In the genomic region with DNA sequence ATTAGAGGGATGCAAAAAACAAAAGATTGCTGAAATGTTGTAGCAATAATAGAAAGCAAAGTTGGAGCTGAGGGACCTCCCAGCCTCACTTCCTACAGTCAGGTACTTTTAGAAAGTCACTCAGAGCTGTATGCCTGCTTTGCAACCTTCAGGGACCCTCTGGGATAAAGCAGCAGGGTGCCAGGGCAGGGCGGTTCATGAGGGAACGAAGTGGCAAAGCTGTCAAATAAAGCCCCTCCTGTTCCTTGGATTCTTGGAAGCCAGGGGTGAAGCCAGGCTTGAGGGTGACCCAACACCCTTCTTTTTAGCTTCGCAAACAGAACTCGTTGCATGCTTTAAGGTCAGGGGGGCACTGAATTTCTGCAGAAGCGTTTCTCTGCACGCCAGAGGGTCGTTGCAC, we compare ENCODE assay signal across 24 cellular contexts. TPM values are rescaled to one million over a fixed set of nuclear protein-coding genes. Genes with fewer than 3 reads are reported as not detected.
DNase-seq lines count a peak whose midpoint lies in the region; ATAC-seq and TF ChIP-seq lines count a peak whose summit lies in the region.
"Had no signal": no experiment of that assay in that cellular context is flagged by ENCODE, and none has a peak within 500 bp of the region (broad histone marks: within the 10 kb centered on the region; RNA-seq: fewer than 3 reads in every experiment).

No MANE protein-coding gene starts in this region.

- peak overlapping the region; percentile 93 for H3K27ac Mint-ChIP-seq in Caco-2 (ENCODE audit: unreplicated experiment)
- H3K27ac Mint-ChIP-seq: activated CD4-positive, alpha-beta memory T cell treated with anti-CD3 and anti-CD28 coated beads for 36 hours; activated T-cell treated with anti-CD3 and anti-CD28 coated beads, Interleukin-2, amount 50 U/mL, for 24 hours; CD14-positive monocyte; dendritic cell treated with granulocyte-macrophage colony-stimulating factor and Interleukin-4, amounts not matched to agents 40 ng/mL and 50 ng/mL, for 4 days; stimulated activated effector memory CD8-positive, alpha-beta T cell treated with anti-CD3 and anti-CD28 coated beads, Interleukin-12 subunit alpha, Interleukin-12 subunit beta, amount 100 ng/mL, for 72 hours; T-cell had no signal

- H3K79me2 ChIP-seq in osteoblast (ENCODE audit: insufficient read depth, low read length) = no peaks in the 10 kb centered on the region

- no peaks in the 10 kb centered on the region for H3K27me3 ChIP-seq in Caco-2 (replicated peaks; ENCODE audit: control insufficient read depth, insufficient read depth, low read length)
- H3K27me3 ChIP-seq in osteoblast (ENCODE audit: insufficient read depth, low read length) = peaks cover 48% of the 10 kb centered on the region
- H3K27me3 ChIP-seq in uterus = peaks cover 0 to 16% of the 10 kb centered on the region in 2 donors
- H3K27me3 ChIP-seq: thyroid gland had no signal

- H3K9me3 ChIP-seq in Caco-2 (no peaks in the 10 kb centered on the region), iPS-18c (ENCODE audit: control insufficient read depth, insufficient read depth, low read length) (peaks cover 3% of the 10 kb centered on the region), osteoblast (ENCODE audit: low read depth, low read length) (no peaks in the 10 kb centered on the region), uterus (no peaks in the 10 kb centered on the region)
- H3K9me3 ChIP-seq: thyroid gland had no signal

- intact Hi-C loops in Caco-2 (cut with micrococcal nuclease; ENCODE audit: unreplicated experiment) (loop anchor here (10.0 kb wide), 1 partner anchor 94 kb away; no protein-coding TSS in a partner anchor), uterus (cut with DNase I; ENCODE audit: low total_unique reads) (no loop called here)

- CTCF ChIA-PET in Caco-2 (lab: Charles Lee) = interaction anchor here (1.1 to 1.9 kb wide), 4 partner anchors 10 to 182 kb away, joined by 3 to 8 read pairs (median 3); no protein-coding TSS in a partner anchor

- POLR2A ChIA-PET in Caco-2 (lab: Charles Lee) = interaction anchor here (1.8 kb wide), 1 partner anchor 8 kb away, joined by 4 read pairs; no protein-coding TSS in a partner anchor

- TSS peak; percentile 53 for BruUV-seq in Caco-2 (replicated peaks; lab: Mats Ljungman, UMichigan)

- peaks cover 13% of the 10 kb centered on the region for H3K36me3 Mint-ChIP-seq in Caco-2 (ENCODE audit: insufficient read depth, unreplicated experiment)
- H3K36me3 Mint-ChIP-seq: activated CD4-positive, alpha-beta memory T cell treated with anti-CD3 and anti-CD28 coated beads for 36 hours; stimulated activated effector memory CD8-positive, alpha-beta T cell treated with anti-CD3 and anti-CD28 coated beads, Interleukin-12 subunit alpha, Interleukin-12 subunit beta, amount 100 ng/mL, for 72 hours; T-cell had no signal

- H3K27me3 Mint-ChIP-seq in Caco-2 (ENCODE audit: insufficient read depth, unreplicated experiment) = no peaks in the 10 kb centered on the region

- no peak for DNase-seq in Caco-2
- peak; percentile 9 for DNase-seq in osteoblast (ENCODE audit: insufficient read length, low spot score, missing footprints)
- DNase-seq in uterus = no peak
- DNase-seq in OCI-M2 (lab: John Stamatoyannopoulos, UW; ENCODE audit: unreplicated experiment) = no peak
- DNase-seq: activated CD4-positive, alpha-beta memory T cell treated with anti-CD3 and anti-CD28 coated beads for 36 hours; activated naive CD4-positive, alpha-beta T cell treated with anti-CD3 and anti-CD28 coated beads, Interleukin-2, amount 50 U/mL, for 16 hours; activated T-cell treated with anti-CD3 and anti-CD28 coated beads, Interleukin-2, amount 50 U/mL, for 24 hours; HCEC 1CT; head of caudate nucleus; kidney glomerular epithelial cell; NCI-H1436; Right ventricle myocardium superior; stimulated activated CD4-positive, alpha-beta T cell treated with anti-CD3 and anti-CD28 coated beads, Interleukin-12 subunit alpha, Interleukin-12 subunit beta, amount 100 ng/mL, for 4 hours; T-cell; thyroid gland had no signal

- H4K20me1 ChIP-seq in osteoblast (ENCODE audit: insufficient read depth, low read length) = no peaks in the 10 kb centered on the region

- H3K4me2 ChIP-seq in osteoblast (ENCODE audit: insufficient read depth, low read length) = no peak overlapping the region

- H3K4me3 ChIP-seq in Caco-2 (ENCODE audit: low read depth, low read length) (peak overlapping the region; percentile 65), iPS-18c (ENCODE audit: insufficient read depth, low read depth, low read length) (peak overlapping the region; percentile 59; the same call in 1 of the 2 replicates), osteoblast (ENCODE audit: insufficient read depth, low read length) (no peak overlapping the region), uterus (no peak overlapping the region)

- H3K36me3 ChIP-seq in Caco-2 (ENCODE audit: control insufficient read depth, insufficient read depth, low read length) = no peaks in the 10 kb centered on the region
- no peaks in the 10 kb centered on the region for H3K36me3 ChIP-seq in osteoblast (ENCODE audit: insufficient read depth, low read length)
- H3K36me3 ChIP-seq in uterus = no peaks in the 10 kb centered on the region
- H3K36me3 ChIP-seq: thyroid gland had no signal

- H3K4me1 ChIP-seq in Caco-2 (peaks cover 15% of the 10 kb centered on the region), osteoblast (ENCODE audit: insufficient read depth, low read length) (no peaks in the 10 kb centered on the region), uterus (peaks cover 0 to 5% of the 10 kb centered on the region in 2 donors)

- no peak for TF ChIP-seq POLR2A in uterus (IDR thresholded peaks at IDR 0.05)

- H3K9me3 Mint-ChIP-seq in Caco-2 (ENCODE audit: unreplicated experiment) = no peaks in the 10 kb centered on the region
- H3K9me3 Mint-ChIP-seq: activated CD4-positive, alpha-beta memory T cell treated with anti-CD3 and anti-CD28 coated beads for 36 hours; activated T-cell treated with anti-CD3 and anti-CD28 coated beads, Interleukin-2, amount 50 U/mL, for 24 hours; dendritic cell treated with granulocyte-macrophage colony-stimulating factor and Interleukin-4, amounts not matched to agents 40 ng/mL and 50 ng/mL, for 4 days; stimulated activated effector memory CD8-positive, alpha-beta T cell treated with anti-CD3 and anti-CD28 coated beads, Interleukin-12 subunit alpha, Interleukin-12 subunit beta, amount 100 ng/mL, for 72 hours; T-cell had no signal

- no peak for ATAC-seq in HG03139 (IDR thresholded peaks at IDR 0.05; ENCODE audit: unreplicated experiment)
- no peak for ATAC-seq in GM18498 (IDR thresholded peaks at IDR 0.05; ENCODE audit: unreplicated experiment)
- ATAC-seq: stimulated activated effector memory CD8-positive, alpha-beta T cell treated with anti-CD3 and anti-CD28 coated beads, Interleukin-12 subunit alpha, Interleukin-12 subunit beta, amount 100 ng/mL, for 72 hours; T-cell had no signal

- no peak overlapping the region for H2AFZ ChIP-seq in osteoblast (ENCODE audit: low read length)

- TF ChIP-seq CTCF in Caco-2 (IDR thresholded peaks at IDR 0.05; ENCODE audit: insufficient read depth in 1 of 2, low read depth in 1 of 2, low read length in 1 of 2, severe bottlenecking in 1 of 2, unreplicated experiment in 1 of 2) (no peak), VCaP (conservative IDR thresholded peaks at IDR 0.05) (no peak), osteoblast (IDR thresholded peaks at IDR 0.05; ENCODE audit: extremely low read depth, low read depth, low read length) (no peak), uterus (IDR thresholded peaks at IDR 0.05) (no peak)

- H3K4me1 Mint-ChIP-seq in Caco-2 (ENCODE audit: low read depth, unreplicated experiment) = peaks cover 16% of the 10 kb centered on the region
- H3K4me1 Mint-ChIP-seq: stimulated activated effector memory CD8-positive, alpha-beta T cell treated with anti-CD3 and anti-CD28 coated beads, Interleukin-12 subunit alpha, Interleukin-12 subunit beta, amount 100 ng/mL, for 72 hours had no signal

- peak overlapping the region; percentile 79 for H3K27ac ChIP-seq in VCaP
- no peak overlapping the region for H3K27ac ChIP-seq in osteoblast (ENCODE audit: low read depth, low read length)
- H3K27ac ChIP-seq in uterus = no peak overlapping the region
- H3K27ac ChIP-seq: thyroid gland had no signal

- H3K4me3 Mint-ChIP-seq in Caco-2 (ENCODE audit: unreplicated experiment) = peak overlapping the region; percentile 93
- H3K4me3 Mint-ChIP-seq: activated CD4-positive, alpha-beta memory T cell treated with anti-CD3 and anti-CD28 coated beads for 36 hours; dendritic cell treated with granulocyte-macrophage colony-stimulating factor and Interleukin-4, amounts not matched to agents 40 ng/mL and 50 ng/mL, for 4 days; stimulated activated effector memory CD8-positive, alpha-beta T cell treated with anti-CD3 and anti-CD28 coated beads, Interleukin-12 subunit alpha, Interleukin-12 subunit beta, amount 100 ng/mL, for 72 hours had no signal

RNA-seq across cellular contexts. Expression of a gene that starts 0.8 kb away (rescaled TPM):
- total RNA-seq in Caco-2 (2022) (45.7 and 47.0 TPM in 2 replicates), osteoblast (not detected in 2 replicates), uterus (1 to 10 TPM in 1 of 4 donors, under 1 TPM in 3; 0.51 to 1.8 (median 0.84) TPM)
- total RNA-seq: A673; activated CD4-positive, alpha-beta memory T cell treated with anti-CD3 and anti-CD28 coated beads for 36 hours; LHCN-M2; Right ventricle myocardium superior; T-cell had no signal

Comparison
In these comparisons a context has a peak if more than half of its experiments do, and no peak if none do; other contexts are left out.
1. H3K4me3 ChIP-seq: peak in Caco-2 (single experiment) and iPS-18c (single experiment); none in osteoblast (single experiment) and uterus (0 of 2).
2. RNA of a gene that starts 0.8 kb away (total RNA-seq): 45.7 to 47.0 TPM in Caco-2; 0.51 to 1.8 TPM in uterus and not detected in osteoblast; every median in the first group is over 10 times any median in the second.